ENCODE assay signal across 8 cellular contexts in the genomic region with DNA sequence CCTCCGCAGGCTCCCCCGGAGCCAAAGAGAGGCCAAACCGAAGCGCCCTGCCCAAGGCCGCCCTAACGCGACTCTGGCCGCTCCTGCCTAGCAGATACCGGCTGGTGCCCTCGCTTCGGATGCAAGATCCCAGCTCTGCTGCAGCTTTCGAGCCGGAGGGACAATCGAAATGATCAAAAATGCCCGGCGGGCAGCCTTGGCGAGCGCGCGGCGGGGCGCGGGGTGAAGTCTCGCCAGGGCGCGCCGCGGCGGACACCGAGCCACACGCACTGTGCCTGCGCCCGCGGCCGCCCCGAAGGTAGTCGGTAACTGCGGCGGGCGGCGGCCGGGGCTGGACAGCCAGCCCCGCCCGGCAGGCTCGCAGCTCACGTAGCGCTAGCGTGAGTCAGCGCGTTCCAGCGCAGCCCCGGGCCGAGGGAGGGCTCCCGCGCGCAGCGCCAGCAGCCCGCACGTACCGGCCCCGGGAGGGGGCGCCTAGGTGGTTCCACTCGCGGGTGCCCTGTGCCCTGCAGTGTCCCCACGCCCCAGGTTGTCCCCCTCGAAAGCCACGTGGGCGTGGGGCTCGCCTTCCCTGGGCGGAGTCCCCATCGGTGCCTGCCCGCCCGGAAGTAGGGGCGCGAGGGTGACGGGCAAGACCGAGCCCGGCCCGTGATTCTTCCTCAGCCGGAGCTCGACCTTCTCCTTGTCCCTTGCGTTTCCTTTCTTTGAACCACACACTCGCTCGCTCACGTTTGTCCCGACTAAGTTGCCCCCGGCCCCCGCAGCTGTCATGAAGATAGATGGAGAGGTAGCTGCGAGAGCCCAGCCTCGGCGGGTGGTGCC.
A peak's percentile ranks its signal among the peaks of the same experiment; 100 is the strongest.
DNase-seq lines count a peak whose midpoint lies in the region; ATAC-seq and TF ChIP-seq lines count a peak whose summit lies in the region.

No MANE protein-coding gene starts in this region.

- peaks cover 6 to 14% (median 10%) of the 10 kb centered on the region in 3 donors for H3K4me1 Mint-ChIP-seq in T-cell

- in situ Hi-C loops in astrocyte of the cerebellum (cut with HindIII; ENCODE audit: low sequenced_read_pairs) = no loop called here

- POLR2A ChIA-PET in T-cell (lab: Charles Lee) = interaction anchor here in 1 of 2 donors (0.6 kb wide), 1 partner anchor 1928 kb away, joined by 5 read pairs; no protein-coding TSS in a partner anchor

- CTCF ChIA-PET in T-cell (lab: Charles Lee) = no interaction called here

- H3K27me3 Mint-ChIP-seq in T-cell = peaks cover 8 to 10% of the 10 kb centered on the region in 2 donors

- peak; percentile 78 for ATAC-seq in GM19463 (IDR thresholded peaks at IDR 0.05; ENCODE audit: unreplicated experiment)
- ATAC-seq in HG03571 (IDR thresholded peaks at IDR 0.05; ENCODE audit: unreplicated experiment) = peak; percentile 75
- peak; percentile 81 to 93 (median 89) for ATAC-seq in T-cell (replicated peaks in 1 of 4)

- no peaks in the 10 kb centered on the region for H3K9me3 Mint-ChIP-seq in T-cell

- H3K27ac Mint-ChIP-seq in T-cell = peak overlapping the region; percentile 48 to 93

- H3K36me3 Mint-ChIP-seq in T-cell = no peaks in the 10 kb centered on the region

- DNase-seq in DMS153 treated with DMSO at 0.1 percent for 48 hours (lab: John Stamatoyannopoulos, UW; ENCODE audit: unreplicated experiment) (peak; percentile 18), T-cell (peak in 29 of 34 experiments; percentile 1 to 51 (median 20)), astrocyte of the cerebellum (ENCODE audit: low read depth) (peak; percentile 19), hippocampal formation (lab: John Stamatoyannopoulos, UW) (peak; percentile 16 to 60), putamen (ENCODE audit: low spot score) (peak; percentile 49), NAMALWA (ENCODE audit: low spot score) (no peak)

- H3K4me3 Mint-ChIP-seq in T-cell = peak overlapping the region; percentile 80 to 87 (median 87)

- peak; percentile 31 for TF ChIP-seq CTCF in astrocyte of the cerebellum (IDR thresholded peaks at IDR 0.05; ENCODE audit: low read depth, low read length, missing control alignments)

- H3K4me3 ChIP-seq in astrocyte of the cerebellum (ENCODE audit: low read depth, low read length) = peak overlapping the region; percentile 45
